In the genomic region with DNA sequence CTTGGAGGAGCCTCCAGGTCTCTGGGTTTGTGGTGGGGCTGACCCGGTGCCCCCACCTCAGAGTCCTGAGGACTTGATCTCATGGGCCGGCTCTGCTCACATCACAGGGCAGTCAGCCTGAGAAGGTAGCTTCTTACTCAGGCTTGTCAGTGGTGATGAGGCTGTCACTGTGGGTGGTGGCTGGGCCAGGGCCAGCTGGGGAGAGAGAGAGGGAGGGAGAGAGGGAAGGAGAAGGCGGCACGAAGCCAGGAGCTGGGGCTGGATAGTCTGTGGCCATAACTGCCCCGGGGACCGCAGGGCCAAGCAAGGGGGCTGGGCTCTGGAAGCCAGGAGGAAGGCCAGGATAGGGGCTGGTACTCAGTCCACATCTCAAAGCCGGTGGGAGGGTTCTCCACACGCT, we compare ENCODE assay signal across 19 cellular contexts. TPM values are rescaled to one million over a fixed set of nuclear protein-coding genes. Genes with fewer than 3 reads are reported as not detected.
DNase-seq lines count a peak whose midpoint lies in the region; ATAC-seq and TF ChIP-seq lines count a peak whose summit lies in the region.
"Had no signal": no experiment of that assay in that cellular context is flagged by ENCODE, and none has a peak within 500 bp of the region (broad histone marks: within the 10 kb centered on the region; RNA-seq: fewer than 3 reads in every experiment).

No MANE protein-coding gene starts in this region.

- H3K27me3 ChIP-seq in upper lobe of right lung, result peaks cover 48% of the 10 kb centered on the region

- intact Hi-C loops in upper lobe of right lung (cut with DNase I), result no loop called here

- H3K9me3 ChIP-seq in upper lobe of right lung, result no peaks in the 10 kb centered on the region
- H3K9me3 ChIP-seq: lower lobe of right lung, sigmoid colon, transverse colon had no signal

- no peak overlapping the region for H3K4me3 ChIP-seq in upper lobe of right lung
- H3K4me3 ChIP-seq: lower lobe of right lung, sigmoid colon, transverse colon had no signal

- no peaks in the 10 kb centered on the region for H3K36me3 Mint-ChIP-seq in stimulated activated naive B cell treated with anti-CD40 and anti-IgM and Interleukin-4, amounts not matched to agents 10 μg/mL and 1 μg/mL and 100 μg/mL, for 72 hours

- H3K4me1 ChIP-seq in upper lobe of right lung, result peaks cover 7% of the 10 kb centered on the region

- peaks cover 5 to 22% of the 10 kb centered on the region in 2 donors for H3K4me1 Mint-ChIP-seq in stimulated activated naive B cell treated with anti-CD40 and anti-IgM and Interleukin-4, amounts not matched to agents 10 μg/mL and 1 μg/mL and 100 μg/mL, for 72 hours

- H3K27ac ChIP-seq in upper lobe of right lung, result no peak overlapping the region
- H3K27ac ChIP-seq: lower lobe of right lung, sigmoid colon, transverse colon, VCaP had no signal

- TF ChIP-seq CTCF in upper lobe of right lung (IDR thresholded peaks at IDR 0.05), result no peak

- ATAC-seq in upper lobe of right lung (no peak), HG03378 (IDR thresholded peaks at IDR 0.05; ENCODE audit: unreplicated experiment) (no peak)
- ATAC-seq in stimulated activated naive B cell treated with anti-CD40 and anti-IgM and Interleukin-4, amounts not matched to agents 10 μg/mL and 1 μg/mL and 100 μg/mL, for 72 hours (replicated peaks), result no peak
- ATAC-seq: lower lobe of right lung had no signal

- DNase-seq in Ammon's horn (ENCODE audit: low spot score) (peak; percentile 84), NCI-H1092 treated with DMSO at 0.1 percent for 48 hours (lab: John Stamatoyannopoulos, UW) (peak; percentile 66), astrocyte of the hippocampus (ENCODE audit: low read depth, low spot score) (peak; percentile 67), hypothalamus (lab: John Stamatoyannopoulos, UW) (peak in 30 of 51 donors; percentile 21 to 79 (median 52)), mesenteric fat pad (ENCODE audit: low spot score) (no peak), upper lobe of right lung (no peak)
- DNase-seq in stimulated activated naive B cell treated with anti-CD40 and anti-IgM and Interleukin-4, amounts not matched to agents 10 μg/mL and 1 μg/mL and 100 μg/mL, for 72 hours, result no peak
- DNase-seq: activated effector memory CD4-positive, alpha-beta T cell treated with anti-CD3 and anti-CD28 coated beads, Interleukin-2, amount 50 U/mL, for 16 hours; Calu3; effector CD4-positive, alpha-beta T cell; lower lobe of right lung; MM.1S; NCI-H2107; sigmoid colon; stimulated activated CD4-positive, alpha-beta T cell treated with anti-CD3 and anti-CD28 coated beads, Interleukin-4, amount 100 ng/mL, for 1 hour; transverse colon had no signal

- H3K9me3 Mint-ChIP-seq in stimulated activated naive B cell treated with anti-CD40 and anti-IgM and Interleukin-4, amounts not matched to agents 10 μg/mL and 1 μg/mL and 100 μg/mL, for 72 hours, result no peaks in the 10 kb centered on the region

- H3K27me3 Mint-ChIP-seq in stimulated activated naive B cell treated with anti-CD40 and anti-IgM and Interleukin-4, amounts not matched to agents 10 μg/mL and 1 μg/mL and 100 μg/mL, for 72 hours, result peaks cover 74 to 85% of the 10 kb centered on the region in 2 donors

- no peaks in the 10 kb centered on the region for H3K36me3 ChIP-seq in upper lobe of right lung
- H3K36me3 ChIP-seq: lower lobe of right lung, sigmoid colon, transverse colon had no signal

- no peak overlapping the region for H3K27ac Mint-ChIP-seq in stimulated activated naive B cell treated with anti-CD40 and anti-IgM and Interleukin-4, amounts not matched to agents 10 μg/mL and 1 μg/mL and 100 μg/mL, for 72 hours

- no peak overlapping the region for H3K4me3 Mint-ChIP-seq in stimulated activated naive B cell treated with anti-CD40 and anti-IgM and Interleukin-4, amounts not matched to agents 10 μg/mL and 1 μg/mL and 100 μg/mL, for 72 hours

RNA-seq across cellular contexts. Expression of a gene that starts 6.5 kb away (rescaled TPM):
- total RNA-seq in mesenteric fat pad (2.0 TPM), upper lobe of right lung (7.6 TPM)
- total RNA-seq: Calu3, HT-29 had no signal

Comparison
In these comparisons a context has a peak if more than half of its experiments do, and no peak if none do; other contexts are left out.
1. DNase-seq: peak in Ammon's horn (single experiment), NCI-H1092 treated with DMSO at 0.1 percent for 48 hours (single experiment), astrocyte of the hippocampus (single experiment) and hypothalamus (30 of 51); none in mesenteric fat pad (single experiment), upper lobe of right lung (single experiment) and stimulated activated naive B cell treated with anti-CD40 and anti-IgM and Interleukin-4, amounts not matched to agents 10 μg/mL and 1 μg/mL and 100 μg/mL, for 72 hours (single experiment).